Comparison of ENCODE assay signal across 8 cellular contexts in the genomic region with DNA sequence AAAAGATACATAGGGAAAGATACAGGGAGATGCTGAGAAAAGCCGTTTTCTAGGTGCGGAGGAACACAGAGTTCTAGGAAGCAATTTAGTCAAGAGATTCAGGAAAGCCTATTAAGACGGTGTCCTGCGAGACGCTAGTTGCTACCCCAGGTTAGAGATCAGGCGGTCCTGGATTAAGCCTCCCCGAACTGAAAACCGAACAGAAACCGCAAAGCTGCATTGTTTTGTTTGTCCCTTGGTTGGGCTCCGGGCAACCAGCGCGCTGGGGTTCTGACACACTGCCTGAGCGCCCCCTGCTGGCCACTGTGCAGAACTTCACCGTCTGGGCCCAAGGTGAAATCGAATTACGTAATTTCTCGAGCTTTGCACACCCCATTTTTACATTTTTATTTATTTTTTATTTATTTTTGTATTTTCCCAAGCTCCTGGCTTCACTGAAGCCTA. TPM values are rescaled to one million over a fixed set of nuclear protein-coding genes. Genes with fewer than 3 reads are reported as not detected.
DNase-seq lines count a peak whose midpoint lies in the region; ATAC-seq and TF ChIP-seq lines count a peak whose summit lies in the region.

No MANE protein-coding gene starts in this region.

- peaks cover 3% of the 10 kb centered on the region for H3K4me1 ChIP-seq in colonic mucosa

- H3K36me3 ChIP-seq in colonic mucosa: no peaks in the 10 kb centered on the region

- no peaks in the 10 kb centered on the region for H3K9me3 ChIP-seq in colonic mucosa

- peak; percentile 85 for ATAC-seq in HG03432 (IDR thresholded peaks at IDR 0.05; ENCODE audit: unreplicated experiment)

- intact Hi-C loops in colonic mucosa (cut with DNase I): loop anchor here (5.0 kb wide), 1 partner anchor 317 kb away; no protein-coding TSS in a partner anchor

- peak overlapping the region; percentile 53 for H3K27ac ChIP-seq in colonic mucosa

- DNase-seq in Ammon's horn (ENCODE audit: low spot score): peak; percentile 91
- peak; percentile 55 for DNase-seq in GM19238 (ENCODE audit: insufficient read length, low spot score)
- DNase-seq in NCI-H524 (lab: John Stamatoyannopoulos, UW): peak; percentile 90 to 94
- DNase-seq in activated CD4-positive, alpha-beta T cell treated with anti-CD3 and anti-CD28 coated beads for 48 hours: peak; percentile 89
- DNase-seq in colonic mucosa: peak; percentile 87
- peak; percentile 97 for DNase-seq in left kidney (ENCODE audit: low read depth, low spot score)
- DNase-seq in stimulated activated CD4-positive, alpha-beta T cell treated with anti-CD3 and anti-CD28 coated beads, Interleukin-1b, Interleukin-23, amount 100 ng/mL, for 48 hours: peak; percentile 84

- peak overlapping the region; percentile 39 for H3K4me3 ChIP-seq in colonic mucosa

- H3K9ac ChIP-seq in colonic mucosa (ENCODE audit: low read depth in 2 of 2, low read length in 2 of 2): peak overlapping the region in 1 of 2 donors; percentile 73

- H3K27me3 ChIP-seq in colonic mucosa: no peaks in the 10 kb centered on the region

- peak; percentile 99 for TF ChIP-seq CTCF in colonic mucosa (IDR thresholded peaks at IDR 0.05)

RNA-seq across cellular contexts. Expression of a gene that starts 37.3 kb away (rescaled TPM):
- 100 to 1,000 TPM; 183 to 192 TPM for total RNA-seq in colonic mucosa

Comparison
In these comparisons a context has a peak if more than half of its experiments do, and no peak if none do; other contexts are left out.
1. Peak in every context shown above with its lines: DNase-seq, ATAC-seq, H3K4me3 ChIP-seq and H3K27ac ChIP-seq.